In genomic region chr6:37507690-37508421, GRCh38 we compare ENCODE assay signal across 13 cellular contexts. TPM values are rescaled to one million over a fixed set of nuclear protein-coding genes. Genes with fewer than 3 reads are reported as not detected.
DNase-seq lines count a peak whose midpoint lies in the region; ATAC-seq and TF ChIP-seq lines count a peak whose summit lies in the region.
"Had no signal": no experiment of that assay in that cellular context is flagged by ENCODE, and none has a peak within 500 bp of the region (broad histone marks: within the 10 kb centered on the region; RNA-seq: fewer than 3 reads in every experiment).

No MANE protein-coding gene starts in this region.

- H2AFZ ChIP-seq in MM.1S (ENCODE audit: low read length), result no peak overlapping the region

- H3K27me3 ChIP-seq in MM.1S (replicated peaks; ENCODE audit: insufficient read depth, low read length) (no peaks in the 10 kb centered on the region), lower lobe of right lung (ENCODE audit: low read depth) (peaks cover 14% of the 10 kb centered on the region)

- no peaks in the 10 kb centered on the region for H3K9me3 ChIP-seq in MM.1S (replicated peaks; ENCODE audit: insufficient read depth, low read length)
- H3K9me3 ChIP-seq in lower lobe of right lung, result no peaks in the 10 kb centered on the region

- peaks cover 0 to 2% of the 10 kb centered on the region in 2 donors for H3K9me3 Mint-ChIP-seq in activated T-cell treated with anti-CD3 and anti-CD28 coated beads, Interleukin-2, amount 50 U/mL, for 72 hours
- H3K9me3 Mint-ChIP-seq in progenitor cell of endocrine pancreas (ENCODE audit: low read depth), result peaks cover 4% of the 10 kb centered on the region

- no peak overlapping the region for H3K9ac ChIP-seq in MM.1S (ENCODE audit: low read length)

- in situ Hi-C loops in KBM-7 (cut with MboI; ENCODE audit: low pct_unique_long_range_greater_than_20kb, low sequenced_read_pairs), result no loop called here

- peak; percentile 64 for DNase-seq in activated CD4-positive, alpha-beta T cell treated with anti-CD3 and anti-CD28 coated beads for 48 hours
- DNase-seq in activated CD4-positive, alpha-beta T cell treated with anti-CD3 and anti-CD28 coated beads, Interleukin-2, amount 50 U/mL, for 4 hours, result no peak
- DNase-seq in MM.1S (peak; percentile 44), progenitor cell of endocrine pancreas (ENCODE audit: low spot score, unreplicated experiment) (no peak), HEK293T (ENCODE audit: extremely low spot score) (no peak), lower lobe of right lung (no peak), KBM-7 (no peak)
- peak; percentile 40 to 56 for DNase-seq in activated T-cell treated with anti-CD3 and anti-CD28 coated beads, Interleukin-2, amount 50 U/mL, for 72 hours
- DNase-seq: DMS79 treated with DMSO at 0.1 percent for 48 hours, NCI-H1694 treated with DMSO at 0.1 percent for 48 hours, PC-3 had no signal

- H3F3A ChIP-seq in MM.1S (ENCODE audit: insufficient read depth, low read length), result no peaks in the 10 kb centered on the region

- CTCF ChIA-PET in HEK293T (lab: Yijun Ruan, JAX), result no interaction called here

- intact Hi-C loops in lower lobe of right lung (cut with DNase I), result no loop called here

- H3K36me3 ChIP-seq in MM.1S (replicated peaks; ENCODE audit: insufficient read depth, low read length) (no peaks in the 10 kb centered on the region), lower lobe of right lung (no peaks in the 10 kb centered on the region)

- H3K27ac Mint-ChIP-seq in activated T-cell treated with anti-CD3 and anti-CD28 coated beads, Interleukin-2, amount 50 U/mL, for 72 hours, result peak overlapping the region; percentile 80
- H3K27ac Mint-ChIP-seq in progenitor cell of endocrine pancreas, result peak overlapping the region; percentile 64

- ATAC-seq in activated T-cell treated with anti-CD3 and anti-CD28 coated beads, Interleukin-2, amount 50 U/mL, for 72 hours (replicated peaks in 1 of 2), result peak; percentile 82 to 84
- ATAC-seq in lower lobe of right lung, result no peak
- ATAC-seq: HCT116, PC-3 had no signal

- no peaks in the 10 kb centered on the region for H4K20me1 ChIP-seq in MM.1S (ENCODE audit: insufficient read depth, low read length)

- H3K36me3 Mint-ChIP-seq in activated T-cell treated with anti-CD3 and anti-CD28 coated beads, Interleukin-2, amount 50 U/mL, for 72 hours (ENCODE audit: insufficient read depth in 2 of 2), result no peaks in the 10 kb centered on the region
- H3K36me3 Mint-ChIP-seq in progenitor cell of endocrine pancreas (ENCODE audit: insufficient read depth), result no peaks in the 10 kb centered on the region

- no peaks in the 10 kb centered on the region for H3K27me3 Mint-ChIP-seq in activated T-cell treated with anti-CD3 and anti-CD28 coated beads, Interleukin-2, amount 50 U/mL, for 72 hours (ENCODE audit: low read depth)
- peaks cover 30% of the 10 kb centered on the region for H3K27me3 Mint-ChIP-seq in progenitor cell of endocrine pancreas

- H3K4me1 ChIP-seq in MM.1S (ENCODE audit: low read length) (no peaks in the 10 kb centered on the region), lower lobe of right lung (peaks cover 9% of the 10 kb centered on the region)

- peak overlapping the region; percentile 5; the same call in 1 of the 2 replicates for H3K27ac ChIP-seq in MM.1S (ENCODE audit: low read length)
- no peak overlapping the region for H3K27ac ChIP-seq in lower lobe of right lung
- H3K27ac ChIP-seq: epithelial cell of prostate had no signal

- TF ChIP-seq CTCF in MM.1S (IDR thresholded peaks at IDR 0.05; ENCODE audit: low read length), result no peak
- TF ChIP-seq CTCF in progenitor cell of endocrine pancreas (IDR thresholded peaks at IDR 0.05; ENCODE audit: unreplicated experiment), result no peak
- no peak for TF ChIP-seq CTCF in lower lobe of right lung (IDR thresholded peaks at IDR 0.05)

- POLR2A ChIA-PET in HEK293T (lab: Yijun Ruan, JAX), result no interaction called here

- H3K4me1 Mint-ChIP-seq in activated T-cell treated with anti-CD3 and anti-CD28 coated beads, Interleukin-2, amount 50 U/mL, for 72 hours (ENCODE audit: low read depth), result peaks cover 69% of the 10 kb centered on the region
- H3K4me1 Mint-ChIP-seq in progenitor cell of endocrine pancreas (ENCODE audit: low read depth), result peaks cover 22% of the 10 kb centered on the region

- H3K4me3 ChIP-seq in MM.1S (ENCODE audit: low read length) (no peak overlapping the region), lower lobe of right lung (no peak overlapping the region)

- H3K4me2 ChIP-seq in MM.1S (ENCODE audit: low read depth, low read length), result no peak overlapping the region

- no peaks in the 10 kb centered on the region for H3K79me2 ChIP-seq in MM.1S (ENCODE audit: low read length)

- H3K9me2 ChIP-seq in MM.1S (replicated peaks; ENCODE audit: insufficient read depth, low read length), result no peaks in the 10 kb centered on the region

- H3K4me3 Mint-ChIP-seq in activated T-cell treated with anti-CD3 and anti-CD28 coated beads, Interleukin-2, amount 50 U/mL, for 72 hours, result peak overlapping the region; percentile 25 to 61
- H3K4me3 Mint-ChIP-seq in progenitor cell of endocrine pancreas (ENCODE audit: low read depth), result no peak overlapping the region

TF ChIP-seq in HEK293T, 16 proteins besides CTCF, POLR2A, EP300 and RAD21:
- TF ChIP-seq FOXK2 (IDR thresholded peaks at IDR 0.05) (no peak), FOXA1 (IDR thresholded peaks at IDR 0.05) (no peak), FOXM1 (IDR thresholded peaks at IDR 0.05; ENCODE audit: borderline replicate concordance) (no peak), CTBP1 (IDR thresholded peaks at IDR 0.05; ENCODE audit: borderline replicate concordance) (no peak), L3MBTL2 (conservative IDR thresholded peaks at IDR 0.05) (no peak), SP1 (IDR thresholded peaks at IDR 0.05) (no peak), ARNT (IDR thresholded peaks at IDR 0.05) (no peak), SUZ12 (IDR thresholded peaks at IDR 0.05) (no peak), NFRKB (IDR thresholded peaks at IDR 0.05) (no peak), LEF1 (IDR thresholded peaks at IDR 0.05; ENCODE audit: borderline replicate concordance) (no peak)

RNA-seq across cellular contexts. Expression of gene CCDC167, which starts 8.2 kb away (rescaled TPM):
- 10 to 100 TPM; 32.2 to 36.4 TPM for total RNA-seq in activated T-cell treated with anti-CD3 and anti-CD28 coated beads, Interleukin-2, amount 50 U/mL, for 72 hours
- total RNA-seq in progenitor cell of endocrine pancreas (44.1 and 44.9 TPM in 2 replicates), lower lobe of right lung (12.7 TPM)

Comparison
In these comparisons a context has a peak if more than half of its experiments do, and no peak if none do; other contexts are left out.
1. DNase-seq: peak in activated CD4-positive, alpha-beta T cell treated with anti-CD3 and anti-CD28 coated beads for 48 hours (single experiment), MM.1S (single experiment) and activated T-cell treated with anti-CD3 and anti-CD28 coated beads, Interleukin-2, amount 50 U/mL, for 72 hours (2 of 2); none in activated CD4-positive, alpha-beta T cell treated with anti-CD3 and anti-CD28 coated beads, Interleukin-2, amount 50 U/mL, for 4 hours (0 of 2), progenitor cell of endocrine pancreas (single experiment), HEK293T (single experiment), lower lobe of right lung (single experiment) and KBM-7 (single experiment).
2. ATAC-seq: peak in activated T-cell treated with anti-CD3 and anti-CD28 coated beads, Interleukin-2, amount 50 U/mL, for 72 hours (2 of 2); none in lower lobe of right lung (0 of 2).